In the genomic region with DNA sequence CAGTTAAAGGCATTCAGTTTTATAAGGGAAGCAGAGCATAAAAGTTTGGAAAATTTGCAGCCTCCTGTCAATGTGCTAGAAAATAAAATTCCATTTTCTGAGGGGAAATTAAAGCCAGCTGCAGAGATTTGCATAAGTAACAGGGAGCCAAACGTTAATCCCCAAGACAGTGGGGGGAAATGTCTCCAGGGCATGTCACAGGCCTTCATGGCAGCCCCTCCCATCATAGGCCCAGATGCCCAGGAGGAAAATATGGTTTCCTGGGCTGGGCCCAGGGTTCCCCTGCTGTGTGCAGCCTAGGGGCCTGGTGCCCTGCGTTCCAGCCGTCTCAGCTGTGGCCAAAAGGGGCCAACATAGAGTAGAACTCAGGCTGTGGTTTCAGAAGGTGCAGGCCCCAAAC, we compare ENCODE assay signal across 14 cellular contexts. TPM values are rescaled to one million over a fixed set of nuclear protein-coding genes. Genes with fewer than 3 reads are reported as not detected.
A peak's percentile ranks its signal among the peaks of the same experiment; 100 is the strongest.
DNase-seq lines count a peak whose midpoint lies in the region; ATAC-seq and TF ChIP-seq lines count a peak whose summit lies in the region.
"Had no signal": no experiment of that assay in that cellular context is flagged by ENCODE, and none has a peak within 500 bp of the region (broad histone marks: within the 10 kb centered on the region; RNA-seq: fewer than 3 reads in every experiment).

No MANE protein-coding gene starts in this region.

- H3K9me3 ChIP-seq in CD4-positive, CD25-positive, alpha-beta regulatory T cell (ENCODE audit: control insufficient read depth in 2 of 2, low read length in 2 of 2): no peaks in the 10 kb centered on the region
- H3K9me3 ChIP-seq in mucosa of descending colon (no peaks in the 10 kb centered on the region), mesenchymal stem cell (ENCODE audit: control insufficient read depth, low read length) (no peaks in the 10 kb centered on the region)
- H3K9me3 ChIP-seq: adrenal gland had no signal

- H4K91ac ChIP-seq in mesenchymal stem cell (ENCODE audit: low read length): no peak overlapping the region

- no peak overlapping the region for H2BK120ac ChIP-seq in mesenchymal stem cell (ENCODE audit: low read depth, low read length)

- no peak overlapping the region for H2AK5ac ChIP-seq in mesenchymal stem cell (ENCODE audit: low read length, severe bottlenecking)

- 89% methylated on average over 3 of the region's 3 CpGs for WGBS in mesenchymal stem cell

- no peak overlapping the region for H3K14ac ChIP-seq in mesenchymal stem cell (ENCODE audit: low read length in 2 of 2)

- TF ChIP-seq CTCF in mucosa of descending colon (IDR thresholded peaks at IDR 0.05): no peak

- H2BK12ac ChIP-seq in mesenchymal stem cell (ENCODE audit: low read length in 2 of 2): no peak overlapping the region

- H3K4me3 ChIP-seq in CD4-positive, CD25-positive, alpha-beta regulatory T cell (ENCODE audit: low read depth, low read length): peak overlapping the region; percentile 34
- no peak overlapping the region for H3K4me3 ChIP-seq in mucosa of descending colon
- H3K4me3 ChIP-seq in mesenchymal stem cell (ENCODE audit: insufficient read depth in 1 of 2, low read depth in 1 of 2, low read length in 2 of 2): no peak overlapping the region
- H3K4me3 ChIP-seq: adrenal gland had no signal

- H3K9me3 Mint-ChIP-seq in CD4-positive, CD25-positive, alpha-beta regulatory T cell: no peaks in the 10 kb centered on the region
- H3K9me3 Mint-ChIP-seq in activated naive CD8-positive, alpha-beta T cell treated with anti-CD3 and anti-CD28 coated beads, Interleukin-2, amount 50 U/mL, for 24 hours: no peaks in the 10 kb centered on the region
- H3K9me3 Mint-ChIP-seq: type B pancreatic cell had no signal

- H2BK5ac ChIP-seq in mesenchymal stem cell (ENCODE audit: low read depth, low read length, poor library complexity, severe bottlenecking): no peak overlapping the region

- peaks cover 14 to 97% (median 71%) of the 10 kb centered on the region in 4 donors for H3K4me1 Mint-ChIP-seq in CD4-positive, CD25-positive, alpha-beta regulatory T cell
- H3K4me1 Mint-ChIP-seq in activated naive CD8-positive, alpha-beta T cell treated with anti-CD3 and anti-CD28 coated beads, Interleukin-2, amount 50 U/mL, for 24 hours: peaks cover 93% of the 10 kb centered on the region

- in situ Hi-C loops in KBM-7 (cut with MboI; ENCODE audit: low pct_unique_long_range_greater_than_20kb, low sequenced_read_pairs): no loop called here

- H3K36me3 ChIP-seq in CD4-positive, CD25-positive, alpha-beta regulatory T cell (ENCODE audit: control insufficient read depth, insufficient read depth, low read length): peaks cover 9% of the 10 kb centered on the region
- H3K36me3 ChIP-seq in mucosa of descending colon (ENCODE audit: low read depth) (no peaks in the 10 kb centered on the region), mesenchymal stem cell (ENCODE audit: control insufficient read depth in 1 of 2, insufficient read depth in 2 of 2, low read depth in 1 of 2, low read length in 2 of 2) (peaks cover 5 to 22% of the 10 kb centered on the region in 2 experiments)
- H3K36me3 ChIP-seq: adrenal gland had no signal

- no peak overlapping the region for H2BK15ac ChIP-seq in mesenchymal stem cell (ENCODE audit: low read depth, poor library complexity, severe bottlenecking)

- no peak overlapping the region for H3K4me2 ChIP-seq in mesenchymal stem cell (ENCODE audit: low read length, poor library complexity, severe bottlenecking)

- peak overlapping the region; percentile 51 to 79 (median 66) for H3K27ac Mint-ChIP-seq in CD4-positive, CD25-positive, alpha-beta regulatory T cell
- peak overlapping the region; percentile 60 for H3K27ac Mint-ChIP-seq in activated naive CD8-positive, alpha-beta T cell treated with anti-CD3 and anti-CD28 coated beads, Interleukin-2, amount 50 U/mL, for 24 hours
- H3K27ac Mint-ChIP-seq: type B pancreatic cell had no signal

- intact Hi-C loops in mucosa of descending colon (cut with DNase I, micrococcal nuclease): no loop called here

- peaks cover 27% of the 10 kb centered on the region for H3K36me3 Mint-ChIP-seq in CD4-positive, CD25-positive, alpha-beta regulatory T cell
- peaks cover 60% of the 10 kb centered on the region for H3K36me3 Mint-ChIP-seq in activated naive CD8-positive, alpha-beta T cell treated with anti-CD3 and anti-CD28 coated beads, Interleukin-2, amount 50 U/mL, for 24 hours (ENCODE audit: low read depth)

- no peak overlapping the region for H2AFZ ChIP-seq in mesenchymal stem cell (ENCODE audit: low read depth, low read length)

- H3K4me3 Mint-ChIP-seq in CD4-positive, CD25-positive, alpha-beta regulatory T cell: peak overlapping the region in 3 of 4 donors; percentile 65 to 81 (median 67)
- H3K4me3 Mint-ChIP-seq in activated naive CD8-positive, alpha-beta T cell treated with anti-CD3 and anti-CD28 coated beads, Interleukin-2, amount 50 U/mL, for 24 hours: peak overlapping the region; percentile 11
- H3K4me3 Mint-ChIP-seq: type B pancreatic cell had no signal

- DNase-seq in CD4-positive, CD25-positive, alpha-beta regulatory T cell: no peak
- DNase-seq in ELF-1 (ENCODE audit: low read depth, low spot score) (peak; percentile 35), mucosa of descending colon (no peak), KBM-7 (no peak), mesenchymal stem cell (no peak), NCI-H1417 treated with DMSO at 0.1 percent for 48 hours (lab: John Stamatoyannopoulos, UW) (no peak)
- no peak for DNase-seq in activated naive CD8-positive, alpha-beta T cell treated with anti-CD3 and anti-CD28 coated beads, Interleukin-2, amount 50 U/mL, for 24 hours
- DNase-seq: adrenal gland; GF-D8; NCI-H2171; stimulated activated CD4-positive, alpha-beta T cell treated with anti-CD3 and anti-CD28 coated beads, Interleukin-1b, Interleukin-23, amount 100 ng/mL, for 48 hours; stimulated activated CD8-positive, alpha-beta memory T cell treated with anti-CD3 and anti-CD28 coated beads, Interleukin-4, amount 100 ng/mL, for 48 hours had no signal

- no peaks in the 10 kb centered on the region for H3K27me3 Mint-ChIP-seq in CD4-positive, CD25-positive, alpha-beta regulatory T cell
- no peaks in the 10 kb centered on the region for H3K27me3 Mint-ChIP-seq in activated naive CD8-positive, alpha-beta T cell treated with anti-CD3 and anti-CD28 coated beads, Interleukin-2, amount 50 U/mL, for 24 hours
- H3K27me3 Mint-ChIP-seq: type B pancreatic cell had no signal

- H3K4ac ChIP-seq in mesenchymal stem cell (ENCODE audit: low read depth in 1 of 2, low read length in 2 of 2): no peak overlapping the region

- ATAC-seq in CD4-positive, CD25-positive, alpha-beta regulatory T cell (ENCODE audit: low read depth in 2 of 2): no peak
- no peak for ATAC-seq in activated naive CD8-positive, alpha-beta T cell treated with anti-CD3 and anti-CD28 coated beads, Interleukin-2, amount 50 U/mL, for 24 hours
- ATAC-seq in mucosa of descending colon: peak; percentile 5

- H3K79me1 ChIP-seq in mesenchymal stem cell (replicated peaks; ENCODE audit: low read length, poor library complexity, severe bottlenecking): no peaks in the 10 kb centered on the region

- H3K4me1 ChIP-seq in CD4-positive, CD25-positive, alpha-beta regulatory T cell (ENCODE audit: control insufficient read depth, insufficient read depth, low read length, poor library complexity, severe bottlenecking): peaks cover 83% of the 10 kb centered on the region
- H3K4me1 ChIP-seq in mucosa of descending colon (ENCODE audit: low read depth) (peaks cover 57% of the 10 kb centered on the region), mesenchymal stem cell (ENCODE audit: control insufficient read depth, insufficient read depth, low read depth, low read length) (peaks cover 16% of the 10 kb centered on the region)

- H3K27ac ChIP-seq in CD4-positive, CD25-positive, alpha-beta regulatory T cell (ENCODE audit: insufficient read depth, low read length, poor library complexity, severe bottlenecking): no peak overlapping the region
- no peak overlapping the region for H3K27ac ChIP-seq in mesenchymal stem cell (ENCODE audit: low read length, poor library complexity, severe bottlenecking)
- H3K27ac ChIP-seq: adrenal gland, VCaP had no signal

- no peaks in the 10 kb centered on the region for H3K27me3 ChIP-seq in CD4-positive, CD25-positive, alpha-beta regulatory T cell (ENCODE audit: control insufficient read depth, insufficient read depth, low read length)
- no peaks in the 10 kb centered on the region for H3K27me3 ChIP-seq in mesenchymal stem cell (ENCODE audit: control insufficient read depth in 1 of 2, insufficient read depth in 1 of 2, low read length in 2 of 2)
- H3K27me3 ChIP-seq: adrenal gland had no signal

- H3K18ac ChIP-seq in mesenchymal stem cell (ENCODE audit: low read depth in 1 of 2, low read length in 2 of 2): no peak overlapping the region

- no peak overlapping the region for H3K23ac ChIP-seq in mesenchymal stem cell (ENCODE audit: low read length in 2 of 2)

- no peak overlapping the region for H3K9ac ChIP-seq in mesenchymal stem cell (ENCODE audit: low read length)

- no peak overlapping the region for H4K8ac ChIP-seq in mesenchymal stem cell (ENCODE audit: low read length)

RNA-seq across cellular contexts. Expression of gene RNF4, which starts 9.3 kb away (rescaled TPM):
- total RNA-seq in CD4-positive, CD25-positive, alpha-beta regulatory T cell: 111 TPM
- polyA plus RNA-seq in CD4-positive, CD25-positive, alpha-beta regulatory T cell: 10 to 100 TPM; 72.0 to 94.4 (median 83.0) TPM
- 10 to 100 TPM; 48.0 to 55.1 (median 51.9) TPM for total RNA-seq in mucosa of descending colon
- 50.8 TPM for polyA plus RNA-seq in mesenchymal stem cell (2013, experiment 1 of 2)
- polyA plus RNA-seq in mesenchymal stem cell (2013, experiment 2 of 2): 49.7 TPM

RNA-seq across cellular contexts. Expression of gene FAM193A, which starts 58.2 kb away (rescaled TPM):
- 44.3 TPM for total RNA-seq in CD4-positive, CD25-positive, alpha-beta regulatory T cell
- 1 to 10 TPM in 2 of 4 donors, under 1 TPM in 2; 0.71 to 1.9 (median 1.3) TPM for polyA plus RNA-seq in CD4-positive, CD25-positive, alpha-beta regulatory T cell
- total RNA-seq in mucosa of descending colon: 10 to 100 TPM; 26.7 to 35.2 (median 28.6) TPM
- polyA plus RNA-seq in mesenchymal stem cell (2013, experiment 1 of 2): 12.6 TPM
- 11.6 TPM for polyA plus RNA-seq in mesenchymal stem cell (2013, experiment 2 of 2)

RNA-seq across cellular contexts. Expression of gene CFAP99, which starts 59.5 kb away (rescaled TPM):
- 0.20 TPM for total RNA-seq in CD4-positive, CD25-positive, alpha-beta regulatory T cell
- not detected for polyA plus RNA-seq in CD4-positive, CD25-positive, alpha-beta regulatory T cell
- total RNA-seq in mucosa of descending colon: 1 to 10 TPM; 1.2 to 1.3 (median 1.2) TPM
- 0.03 TPM for polyA plus RNA-seq in mesenchymal stem cell (2013, experiment 1 of 2)
- not detected for polyA plus RNA-seq in mesenchymal stem cell (2013, experiment 2 of 2)

RNA-seq across cellular contexts. Expression of gene ZFYVE28, which starts 59.8 kb away (rescaled TPM):
- total RNA-seq in CD4-positive, CD25-positive, alpha-beta regulatory T cell: 86.4 TPM
- polyA plus RNA-seq in CD4-positive, CD25-positive, alpha-beta regulatory T cell: 10 to 100 TPM in 2 of 4 donors, 1 to 10 TPM in 2; 8.5 to 26.0 (median 13.4) TPM
- total RNA-seq in mucosa of descending colon: 10 to 100 TPM; 32.4 to 56.4 (median 42.9) TPM
- polyA plus RNA-seq in mesenchymal stem cell (2013, experiment 1 of 2): 1.0 TPM
- polyA plus RNA-seq in mesenchymal stem cell (2013, experiment 2 of 2): 1.2 TPM
